Comparison of ENCODE assay signal across 8 cellular contexts in genomic region chr11:131691558-131692041, GRCh38.
DNase-seq lines count a peak whose midpoint lies in the region; ATAC-seq and TF ChIP-seq lines count a peak whose summit lies in the region.

No MANE protein-coding gene starts in this region.

- no peak overlapping the region for H3K9ac ChIP-seq in IMR-90 (ENCODE audit: low read depth, low read length)

- H2BK15ac ChIP-seq in IMR-90 (ENCODE audit: low read depth, low read length): no peak overlapping the region

- TF ChIP-seq POLR2A in IMR-90 (IDR thresholded peaks at IDR 0.05; ENCODE audit: low read depth, low read length): no peak

- H3K4me1 ChIP-seq in IMR-90 (ENCODE audit: control insufficient read depth, insufficient read depth, low read length): peaks cover 4% of the 10 kb centered on the region; the same call in 1 of the 2 replicates
- H3K4me1 ChIP-seq in lower lobe of right lung: no peaks in the 10 kb centered on the region

- dilution Hi-C loops in IMR-90 (cut with HindIII; ENCODE audit: low sequenced_read_pairs, unreplicated experiment): no loop called here

- H3K36me3 ChIP-seq in IMR-90 (ENCODE audit: control insufficient read depth, insufficient read depth, low read length) (no peaks in the 10 kb centered on the region), lower lobe of right lung (no peaks in the 10 kb centered on the region)

- H4K8ac ChIP-seq in IMR-90 (ENCODE audit: low read depth in 2 of 2, low read length in 2 of 2): no peak overlapping the region

- no peak overlapping the region for H3K4me2 ChIP-seq in IMR-90 (ENCODE audit: low read depth, low read length)

- no peak overlapping the region for H2AK5ac ChIP-seq in IMR-90 (ENCODE audit: low read depth, low read length)

- intact Hi-C loops in IMR-90 (cut with micrococcal nuclease): loop anchor here (10.0 kb wide), 1 partner anchor 603 kb away; no protein-coding TSS in a partner anchor
- intact Hi-C loops in lower lobe of right lung (cut with DNase I): no loop called here

- peak; percentile 95 for TF ChIP-seq CTCF in 22Rv1 (IDR thresholded peaks at IDR 0.05)
- peak; percentile 63 for TF ChIP-seq CTCF in GM10266 (IDR thresholded peaks at IDR 0.05; ENCODE audit: control insufficient read depth, insufficient read depth, low read depth, missing control alignments)
- TF ChIP-seq CTCF in IMR-90 (conservative IDR thresholded peaks at IDR 0.05; ENCODE audit: low read depth, low read length): peak; percentile 69
- peak; percentile 70 for TF ChIP-seq CTCF in astrocyte of the spinal cord (IDR thresholded peaks at IDR 0.05; ENCODE audit: low read depth, low read length)
- TF ChIP-seq CTCF in lower lobe of right lung (IDR thresholded peaks at IDR 0.05): peak; percentile 49

- peak overlapping the region; percentile 26 for H2AFZ ChIP-seq in IMR-90 (replicated peaks; ENCODE audit: low read length, poor library complexity)

- in situ Hi-C loops in IMR-90 (cut with MboI; ENCODE audit: low sequenced_read_pairs): no loop called here
- in situ Hi-C loops in astrocyte of the spinal cord (cut with HindIII; ENCODE audit: low sequenced_read_pairs): no loop called here

- WGBS in IMR-90 (ENCODE audit: extremely low coverage in 2 of 2, insufficient read length in 1 of 2), 2 experiments: 33% methylated on average over 3 of the region's 32 CpGs; no CpG with 5 or more reads in 1 of the 2 experiments

- no peak overlapping the region for H3K56ac ChIP-seq in IMR-90 (ENCODE audit: extremely low read depth, insufficient read depth, low read length)

- no peak overlapping the region for H4K91ac ChIP-seq in IMR-90 (ENCODE audit: insufficient read depth, low read depth, low read length)

- H4K5ac ChIP-seq in IMR-90 (ENCODE audit: low read depth, low read length): no peak overlapping the region

- H3K18ac ChIP-seq in IMR-90 (ENCODE audit: low read depth, low read length): no peak overlapping the region

- H2AK9ac ChIP-seq in IMR-90 (replicated peaks; ENCODE audit: low read depth, low read length, poor library complexity): no peak overlapping the region

- H3K79me1 ChIP-seq in IMR-90 (ENCODE audit: low read depth in 1 of 2, low read length in 2 of 2): no peaks in the 10 kb centered on the region

- no peak overlapping the region for H2BK20ac ChIP-seq in IMR-90 (ENCODE audit: low read depth, low read length)

- no peaks in the 10 kb centered on the region for H3K9me3 ChIP-seq in IMR-90 (ENCODE audit: control insufficient read depth, insufficient read depth, low read length)
- no peaks in the 10 kb centered on the region for H3K9me3 ChIP-seq in lower lobe of right lung

- DNase-seq in GM10266 (ENCODE audit: extremely low spot score): peak; percentile 71
- DNase-seq in IMR-90: peak; percentile 11
- DNase-seq in astrocyte of the spinal cord (ENCODE audit: low read depth, low spot score): no peak
- DNase-seq in lower lobe of right lung: no peak
- DNase-seq in HK-2 (ENCODE audit: unreplicated experiment): no peak
- DNase-seq in epidermal melanocyte (ENCODE audit: insufficient read length, low spot score): no peak
- DNase-seq in SW480 (ENCODE audit: low spot score): no peak

- H2BK5ac ChIP-seq in IMR-90 (ENCODE audit: low read depth, low read length, poor library complexity, severe bottlenecking): no peak overlapping the region

- ATAC-seq in IMR-90 (ENCODE audit: low read depth) (peak; percentile 30; the same call in 1 of the 2 replicates), lower lobe of right lung (peak; percentile 16 to 46)

- CTCF ChIA-PET in IMR-90 (lab: Yijun Ruan, JAX): interaction anchor here (0.6 to 2.0 kb wide), 5 partner anchors 9 to 930 kb away, joined by 3 to 6 read pairs (median 4); no protein-coding TSS in a partner anchor

- POLR2A ChIA-PET in IMR-90 (lab: Charles Lee; ENCODE audit: unreplicated experiment): no interaction called here

- H2BK120ac ChIP-seq in IMR-90 (ENCODE audit: low read depth, low read length): no peak overlapping the region

- H4K20me1 ChIP-seq in IMR-90 (ENCODE audit: insufficient read depth, low read length): no peaks in the 10 kb centered on the region

- H3K9me1 ChIP-seq in IMR-90 (ENCODE audit: insufficient read depth, low read length): no peaks in the 10 kb centered on the region

- BruUV-seq in IMR-90 (replicated peaks; lab: Mats Ljungman, UMichigan): no TSS peak

- H3K27ac ChIP-seq in 22Rv1: no peak overlapping the region
- H3K27ac ChIP-seq in IMR-90 (ENCODE audit: insufficient read depth, low read length): no peak overlapping the region
- no peak overlapping the region for H3K27ac ChIP-seq in lower lobe of right lung

- H3K14ac ChIP-seq in IMR-90 (replicated peaks; ENCODE audit: low read depth, low read length): no peak overlapping the region

- peak; percentile 48 for TF ChIP-seq RAD21 in IMR-90 (IDR thresholded peaks at IDR 0.05; ENCODE audit: low read length)

- H3K27me3 ChIP-seq in IMR-90 (ENCODE audit: control insufficient read depth, insufficient read depth, low read length): peaks cover 1% of the 10 kb centered on the region
- H3K27me3 ChIP-seq in lower lobe of right lung (ENCODE audit: low read depth): peaks cover 43% of the 10 kb centered on the region

- H3K4ac ChIP-seq in IMR-90 (ENCODE audit: low read depth, low read length): no peak overlapping the region

- H3K4me3 ChIP-seq in IMR-90 (ENCODE audit: insufficient read depth, low read depth, low read length) (no peak overlapping the region), astrocyte of the spinal cord (ENCODE audit: low read depth, low read length) (no peak overlapping the region), lower lobe of right lung (no peak overlapping the region)

- H3K23ac ChIP-seq in IMR-90 (ENCODE audit: low read depth, low read length): no peak overlapping the region

TF ChIP-seq in IMR-90, 13 proteins besides CTCF, POLR2A, EP300 and RAD21:
- TF ChIP-seq RCOR1 (IDR thresholded peaks at IDR 0.05; ENCODE audit: insufficient replicate concordance, low read length) (no peak), CHD1 (IDR thresholded peaks at IDR 0.05; ENCODE audit: low read depth, low read length) (no peak), MAZ (IDR thresholded peaks at IDR 0.05; ENCODE audit: borderline replicate concordance, low read depth, low read length) (peak; percentile 69; the same call in 1 of the 2 replicates), ELK1 (IDR thresholded peaks at IDR 0.05; ENCODE audit: borderline replicate concordance, low read depth, low read length) (no peak), USF2 (IDR thresholded peaks at IDR 0.05; ENCODE audit: low read depth, low read length) (no peak), NFE2L2 (IDR thresholded peaks at IDR 0.05; ENCODE audit: low read depth, low read length) (no peak), SMC3 (IDR thresholded peaks at IDR 0.05; ENCODE audit: low read depth, low read length) (peak; percentile 56)

Comparison
In these comparisons a context has a peak if more than half of its experiments do, and no peak if none do; other contexts are left out.
1. DNase-seq: peak in GM10266 (single experiment) and IMR-90 (single experiment); none in astrocyte of the spinal cord (single experiment), lower lobe of right lung (single experiment), HK-2 (single experiment), epidermal melanocyte (single experiment) and SW480 (single experiment).
2. Peak in every context shown above with its lines, with median percentiles within 50 percentile points of each other: CTCF ChIP-seq.